In the genomic region with DNA sequence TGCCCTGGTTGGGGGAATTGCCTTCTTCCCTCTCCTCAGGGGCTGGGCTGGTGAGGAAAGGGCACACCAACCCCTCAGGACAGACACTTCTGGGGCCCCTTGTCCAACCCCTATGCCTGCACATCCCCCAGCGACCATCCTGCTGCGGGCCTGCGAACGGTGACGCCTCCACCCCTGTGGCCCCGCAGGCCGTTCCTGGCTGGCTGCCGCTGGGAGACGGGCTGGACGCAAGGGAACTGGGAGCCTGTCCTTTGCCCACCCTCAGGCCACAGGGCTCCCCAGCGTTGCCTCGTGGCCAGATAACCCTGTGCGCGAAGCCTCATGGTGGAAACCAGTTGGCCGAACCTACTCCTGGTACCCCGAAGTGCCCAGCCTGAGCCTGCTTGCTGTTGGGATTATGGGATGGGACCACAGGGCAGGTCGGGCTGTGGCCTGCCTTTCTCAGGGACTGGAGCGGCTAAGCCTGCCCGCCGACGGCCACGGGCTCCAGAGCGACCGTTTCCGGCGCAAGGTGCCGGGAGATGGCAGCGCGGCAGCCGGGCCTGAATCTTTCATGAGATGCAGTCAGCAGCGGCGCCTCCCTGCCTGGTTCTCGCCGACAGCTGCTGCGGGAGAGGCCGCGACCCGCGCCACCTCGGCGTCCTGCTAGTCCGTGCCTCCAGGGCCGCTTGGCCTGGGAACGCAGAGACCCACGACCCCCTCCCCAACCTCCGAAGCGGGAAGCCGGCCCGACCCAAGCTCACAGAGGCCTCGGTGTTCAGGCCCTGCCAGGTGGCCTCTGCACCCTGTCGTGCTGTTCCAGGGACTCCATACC, we compare ENCODE assay signal across 15 cellular contexts. TPM values are rescaled to one million over a fixed set of nuclear protein-coding genes. Genes with fewer than 3 reads are reported as not detected.
DNase-seq lines count a peak whose midpoint lies in the region; ATAC-seq and TF ChIP-seq lines count a peak whose summit lies in the region.
"Had no signal": no experiment of that assay in that cellular context is flagged by ENCODE, and none has a peak within 500 bp of the region (broad histone marks: within the 10 kb centered on the region; RNA-seq: fewer than 3 reads in every experiment).

No MANE protein-coding gene starts in this region.

- peak overlapping the region; percentile 31 for H2AFZ ChIP-seq in trophoblast cell (ENCODE audit: insufficient read depth, low read length, poor library complexity)

- intact Hi-C loops in activated naive CD4-positive, alpha-beta T cell treated with anti-CD3 and anti-CD28 coated beads for 36 hours (cut with micrococcal nuclease) = no loop called here

- no peak overlapping the region for H4K91ac ChIP-seq in trophoblast cell (ENCODE audit: low read depth, low read length)

- no peak overlapping the region for H4K8ac ChIP-seq in trophoblast cell (ENCODE audit: low read depth, low read length)

- peak overlapping the region; percentile 64 for H3K4me3 Mint-ChIP-seq in WTC11
- no peak overlapping the region for H3K4me3 Mint-ChIP-seq in activated naive CD4-positive, alpha-beta T cell treated with anti-CD3 and anti-CD28 coated beads for 36 hours

- H3K27ac ChIP-seq in HUES48 (ENCODE audit: low read depth, low read length) (no peak overlapping the region), iPS-20b (ENCODE audit: low read length) (no peak overlapping the region), trophoblast cell (ENCODE audit: low read depth, low read length) (no peak overlapping the region)

- H3K27me3 ChIP-seq in HUES48 (ENCODE audit: control insufficient read depth, insufficient read depth, low read length) = peaks cover 100% of the 10 kb centered on the region
- H3K27me3 ChIP-seq in iPS-20b (ENCODE audit: insufficient read depth, low read length) = peaks cover 100% of the 10 kb centered on the region
- peaks cover 90% of the 10 kb centered on the region for H3K27me3 ChIP-seq in trophoblast cell (ENCODE audit: insufficient read depth, low read length)

- H3K9me3 Mint-ChIP-seq in WTC11 = no peaks in the 10 kb centered on the region
- no peaks in the 10 kb centered on the region for H3K9me3 Mint-ChIP-seq in activated naive CD4-positive, alpha-beta T cell treated with anti-CD3 and anti-CD28 coated beads for 36 hours

- H3K4me2 ChIP-seq in trophoblast cell (ENCODE audit: low read length) = no peak overlapping the region

- no peaks in the 10 kb centered on the region for H3K79me1 ChIP-seq in trophoblast cell (ENCODE audit: low read length)

- H3K36me3 ChIP-seq in HUES48 (ENCODE audit: control insufficient read depth, insufficient read depth, low read length) (no peaks in the 10 kb centered on the region), iPS-20b (ENCODE audit: insufficient read depth, low read depth, low read length) (no peaks in the 10 kb centered on the region), trophoblast cell (ENCODE audit: control insufficient read depth in 1 of 2, insufficient read depth in 2 of 2, low read length in 2 of 2) (no peaks in the 10 kb centered on the region)

- no peak overlapping the region for H4K12ac ChIP-seq in trophoblast cell (ENCODE audit: low read depth, low read length)

- no peak overlapping the region for H2AK5ac ChIP-seq in trophoblast cell (ENCODE audit: low read length)

- no peak overlapping the region for H3K18ac ChIP-seq in trophoblast cell (ENCODE audit: low read length)

- no peak overlapping the region for H3K9ac ChIP-seq in HUES48 (ENCODE audit: low read depth, low read length)
- no peak overlapping the region for H3K9ac ChIP-seq in iPS-20b (ENCODE audit: low read depth, low read length)
- H3K9ac ChIP-seq in trophoblast cell (ENCODE audit: low read length) = no peak overlapping the region

- no peak overlapping the region for H3K23ac ChIP-seq in trophoblast cell (ENCODE audit: low read length)

- H3K79me2 ChIP-seq in trophoblast cell (ENCODE audit: control insufficient read depth, insufficient read depth, low read length, poor library complexity) = no peaks in the 10 kb centered on the region

- POLR2A ChIA-PET in WTC11 (lab: Charles Lee) = interaction anchor here (0.7 kb wide), 1 partner anchor 9 kb away, joined by 4 read pairs; no protein-coding TSS in a partner anchor

- no peak for TF ChIP-seq CTCF in WTC11 (IDR thresholded peaks at IDR 0.05)

- no peak overlapping the region for H2BK5ac ChIP-seq in trophoblast cell (ENCODE audit: low read depth, low read length, poor library complexity)

- H3K4me1 ChIP-seq in HUES48 (ENCODE audit: control insufficient read depth, insufficient read depth, low read length) (peaks cover 9% of the 10 kb centered on the region; the same call in 1 of the 2 replicates), iPS-20b (ENCODE audit: insufficient read depth, low read length) (no peaks in the 10 kb centered on the region), trophoblast cell (ENCODE audit: control insufficient read depth in 1 of 2, insufficient read depth in 2 of 2, low read length in 2 of 2) (peaks cover 7 to 10% of the 10 kb centered on the region in 2 experiments)

- no peak overlapping the region for H2BK12ac ChIP-seq in trophoblast cell (ENCODE audit: low read length)

- DNase-seq in WTC11 (ENCODE audit: low spot score) (peak; percentile 64), trophoblast cell (peak; percentile 47 to 55), HCEC 1CT (no peak)
- DNase-seq in activated naive CD4-positive, alpha-beta T cell treated with anti-CD3 and anti-CD28 coated beads for 36 hours = no peak
- DNase-seq: activated CD4-positive, alpha-beta T cell treated with anti-CD3 and anti-CD28 coated beads, Interleukin-2, amount 50 U/mL, for 4 hours; activated gamma-delta T cell; CD4-positive, CD25-positive, alpha-beta regulatory T cell; foreskin melanocyte; kidney glomerular epithelial cell; NCI-H1105 treated with DMSO at 0.1 percent for 48 hours; NCI-H524 had no signal

- CTCF ChIA-PET in WTC11 (lab: Charles Lee) = interaction anchor here (1.0 to 1.8 kb wide), 3 partner anchors 134 to 151 kb away, joined by 3 to 6 read pairs (median 5); no protein-coding TSS in a partner anchor
- CTCF ChIA-PET in activated naive CD4-positive, alpha-beta T cell treated with anti-CD3 and anti-CD28 coated beads for 36 hours (lab: Charles Lee) = interaction anchor here (1.0 kb wide), 1 partner anchor 14 kb away, joined by 3 read pairs; no protein-coding TSS in a partner anchor

- H3K4me3 ChIP-seq in HUES48 (ENCODE audit: low read depth, low read length) = peak overlapping the region; percentile 48
- peak overlapping the region; percentile 40; the same call in 1 of the 2 replicates for H3K4me3 ChIP-seq in iPS-20b (ENCODE audit: low read length)
- no peak overlapping the region for H3K4me3 ChIP-seq in trophoblast cell (ENCODE audit: low read depth, low read length)
- H3K4me3 ChIP-seq: GM12878 had no signal

- no peak overlapping the region for H3K4ac ChIP-seq in trophoblast cell (ENCODE audit: low read depth, low read length)

- H3K36me3 Mint-ChIP-seq in WTC11 = no peaks in the 10 kb centered on the region
- H3K36me3 Mint-ChIP-seq in activated naive CD4-positive, alpha-beta T cell treated with anti-CD3 and anti-CD28 coated beads for 36 hours (ENCODE audit: low read depth) = no peaks in the 10 kb centered on the region
- H3K36me3 Mint-ChIP-seq: CD4-positive, CD25-positive, alpha-beta regulatory T cell had no signal

- H3K4me1 Mint-ChIP-seq in WTC11 = peaks cover 21% of the 10 kb centered on the region
- H3K4me1 Mint-ChIP-seq in activated naive CD4-positive, alpha-beta T cell treated with anti-CD3 and anti-CD28 coated beads for 36 hours (ENCODE audit: low read depth) = peaks cover 10% of the 10 kb centered on the region

- no peak overlapping the region for H2BK120ac ChIP-seq in trophoblast cell (ENCODE audit: insufficient read depth, low read length, poor library complexity)

- ATAC-seq in WTC11 (peak; percentile 19), HG03097 (IDR thresholded peaks at IDR 0.05; ENCODE audit: low FRiP score, unreplicated experiment) (no peak)
- ATAC-seq: GM12878 had no signal

- H3K14ac ChIP-seq in trophoblast cell (ENCODE audit: low read length) = no peak overlapping the region

- no CpG with 5 or more reads among the region's 51 CpGs for WGBS in trophoblast cell (ENCODE audit: extremely low coverage, insufficient coverage, insufficient read length)

- peaks cover 98% of the 10 kb centered on the region for H3K27me3 Mint-ChIP-seq in WTC11 (ENCODE audit: low read depth)
- peaks cover 61% of the 10 kb centered on the region for H3K27me3 Mint-ChIP-seq in activated naive CD4-positive, alpha-beta T cell treated with anti-CD3 and anti-CD28 coated beads for 36 hours (ENCODE audit: low read depth)

- no peaks in the 10 kb centered on the region for H3K9me3 ChIP-seq in HUES48 (ENCODE audit: control insufficient read depth, insufficient read depth, low read length)
- peaks cover 7% of the 10 kb centered on the region; the same call in 1 of the 2 replicates for H3K9me3 ChIP-seq in iPS-20b (ENCODE audit: insufficient read depth, low read depth, low read length)
- H3K9me3 ChIP-seq in trophoblast cell (ENCODE audit: insufficient read depth, low read depth, low read length) = peaks cover 20% of the 10 kb centered on the region

- no peak overlapping the region for H3K27ac Mint-ChIP-seq in WTC11
- no peak overlapping the region for H3K27ac Mint-ChIP-seq in activated naive CD4-positive, alpha-beta T cell treated with anti-CD3 and anti-CD28 coated beads for 36 hours
- H3K27ac Mint-ChIP-seq: CD4-positive, CD25-positive, alpha-beta regulatory T cell had no signal

RNA-seq across cellular contexts. Expression of a gene that starts 6.5 kb away (rescaled TPM):
- total RNA-seq in WTC11 (2021) = 0.07 to 0.23 TPM (median 0.13 TPM) in 3 replicates
- 22.0 and 23.6 TPM in 2 replicates for polyA plus RNA-seq in trophoblast cell (2013)
- under 1 TPM in 1 of 2 experiments, not detected in 1; 0.25 TPM for total RNA-seq in activated naive CD4-positive, alpha-beta T cell treated with anti-CD3 and anti-CD28 coated beads for 36 hours
- total RNA-seq: CD4-positive, CD25-positive, alpha-beta regulatory T cell had no signal
- polyA plus RNA-seq: CD4-positive, CD25-positive, alpha-beta regulatory T cell had no signal

Comparison
In these comparisons a context has a peak if more than half of its experiments do, and no peak if none do; other contexts are left out.
1. DNase-seq: peak in WTC11 (single experiment) and trophoblast cell (2 of 2); none in HCEC 1CT (single experiment) and activated naive CD4-positive, alpha-beta T cell treated with anti-CD3 and anti-CD28 coated beads for 36 hours (single experiment).